ENCODE assay signal across 8 cellular contexts in the genomic region with DNA sequence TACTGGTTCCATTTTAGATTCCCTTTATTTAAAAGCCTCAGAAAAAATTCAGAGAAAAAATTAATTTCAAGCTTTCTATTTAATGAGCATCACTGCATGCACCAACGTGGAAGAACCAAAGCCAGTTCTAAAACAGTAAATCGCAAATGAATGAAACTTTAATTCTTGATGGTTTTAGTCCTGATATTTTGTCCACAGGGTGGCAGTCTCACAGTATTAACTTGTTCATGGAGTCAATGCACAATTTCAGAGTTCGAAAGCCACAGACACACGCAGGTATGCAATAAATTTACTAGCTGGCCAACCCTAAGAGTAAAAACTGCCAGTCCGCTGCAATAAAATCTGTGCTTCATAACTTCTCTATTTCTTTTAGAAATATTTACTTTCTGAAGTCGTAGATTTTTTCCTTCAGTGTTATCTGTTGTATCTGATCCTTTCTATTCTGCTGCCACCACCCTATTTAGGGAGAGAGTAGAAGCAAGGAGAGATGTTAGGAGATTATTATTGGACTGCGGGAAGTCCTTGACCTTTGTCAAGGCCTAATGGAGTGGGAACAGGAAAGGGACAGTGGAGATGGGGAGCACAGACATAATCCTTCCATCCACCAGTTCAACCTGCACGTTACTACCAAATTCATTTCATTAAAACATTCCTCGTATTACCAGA. TPM values are rescaled to one million over a fixed set of nuclear protein-coding genes. Genes with fewer than 3 reads are reported as not detected.
DNase-seq lines count a peak whose midpoint lies in the region; ATAC-seq and TF ChIP-seq lines count a peak whose summit lies in the region.

No MANE protein-coding gene starts in this region.

- intact Hi-C loops in lower lobe of right lung (cut with DNase I): no loop called here
- intact Hi-C loops in tibial artery (cut with DNase I; ENCODE audit: low total_unique reads): loop anchor here (5.0 to 10.0 kb wide), 2 partner anchors 78 to 280 kb away; partner anchors contain the start of genes KBTBD6 and MRPS31

- TF ChIP-seq CTCF in HFFc6 (IDR thresholded peaks at IDR 0.05) (peak; percentile 87), lower lobe of right lung (IDR thresholded peaks at IDR 0.05) (peak; percentile 57), tibial artery (IDR thresholded peaks at IDR 0.05) (peak; percentile 36 to 47)

- H3K36me3 ChIP-seq in SJCRH30 (peaks cover 8% of the 10 kb centered on the region; the same call in 1 of the 2 replicates), lower lobe of right lung (no peaks in the 10 kb centered on the region), tibial artery (no peaks in the 10 kb centered on the region)

- no peaks in the 10 kb centered on the region; the same call in 1 of the 2 replicates for H3K9me3 ChIP-seq in SJCRH30 (replicated peaks)
- no peaks in the 10 kb centered on the region for H3K9me3 ChIP-seq in lower lobe of right lung
- no peaks in the 10 kb centered on the region for H3K9me3 ChIP-seq in tibial artery

- H3K4me1 ChIP-seq in SJCRH30 (no peaks in the 10 kb centered on the region), lower lobe of right lung (peaks cover 96% of the 10 kb centered on the region), tibial artery (peaks cover 0 to 93% (median 40%) of the 10 kb centered on the region in 4 donors)

- H3K27me3 ChIP-seq in SJCRH30: no peaks in the 10 kb centered on the region
- no peaks in the 10 kb centered on the region for H3K27me3 ChIP-seq in lower lobe of right lung (ENCODE audit: low read depth)
- H3K27me3 ChIP-seq in tibial artery: no peaks in the 10 kb centered on the region

- H3K4me3 ChIP-seq in SJCRH30 (no peak overlapping the region), lower lobe of right lung (no peak overlapping the region), tibial artery (no peak overlapping the region)

- peak; percentile 1 for DNase-seq in NCI-H2171 treated with DMSO at 0.1 percent for 48 hours (lab: John Stamatoyannopoulos, UW)
- DNase-seq in NCI-H2171 (lab: John Stamatoyannopoulos, UW): no peak
- peak; percentile 77 for DNase-seq in HFFc6
- DNase-seq in SJCRH30: peak; percentile 24 to 67
- DNase-seq in cerebellar cortex (ENCODE audit: low spot score): peak; percentile 57
- DNase-seq in lower lobe of right lung: no peak
- no peak for DNase-seq in tibial artery

- H3K36me3 Mint-ChIP-seq in HFFc6 (ENCODE audit: low read depth): peaks cover 11% of the 10 kb centered on the region

- H3K9me3 Mint-ChIP-seq in HFFc6: peaks cover 3% of the 10 kb centered on the region; the same call in 1 of the 2 replicates

- peaks cover 80% of the 10 kb centered on the region for H3K4me1 Mint-ChIP-seq in HFFc6 (ENCODE audit: low read depth)

- H3K27me3 Mint-ChIP-seq in HFFc6 (ENCODE audit: insufficient read depth): peaks cover 1% of the 10 kb centered on the region

- ATAC-seq in lower lobe of right lung (peak; percentile 53 to 64), GM21390 (IDR thresholded peaks at IDR 0.05; ENCODE audit: unreplicated experiment) (no peak)

- H3K27ac Mint-ChIP-seq in HFFc6: peak overlapping the region; percentile 85

- peak overlapping the region; percentile 79 for H3K4me3 Mint-ChIP-seq in HFFc6

- H3K27ac ChIP-seq in SJCRH30: no peak overlapping the region
- H3K27ac ChIP-seq in lower lobe of right lung: peak overlapping the region; percentile 56
- H3K27ac ChIP-seq in tibial artery: peak overlapping the region; percentile 59 to 73

RNA-seq across cellular contexts. Expression of gene WBP4, which starts 7.0 kb away (rescaled TPM):
- total RNA-seq in HFFc6 (2021; fragmentation: NEBNext Ultra II Directional; extraction: Animal tissue kit (Norgen Biotek cat#: 25700)): 10 to 100 TPM; 12.0 to 16.2 (median 14.6) TPM
- total RNA-seq in SJCRH30 (2014; rRNA removed; shearing (Covaris generic)): 14.4 and 15.3 TPM in 2 replicates
- total RNA-seq in lower lobe of right lung: 10.8 TPM

RNA-seq across cellular contexts. Expression of gene ELF1, which starts 35.2 kb away (rescaled TPM):
- total RNA-seq in HFFc6 (2021; fragmentation: NEBNext Ultra II Directional; extraction: Animal tissue kit (Norgen Biotek cat#: 25700)): 10 to 100 TPM; 25.5 to 37.7 (median 33.4) TPM
- 30.5 and 32.7 TPM in 2 replicates for total RNA-seq in SJCRH30 (2014; rRNA removed; shearing (Covaris generic))
- total RNA-seq in lower lobe of right lung: 98.1 TPM

Comparison
In these comparisons a context has a peak if more than half of its experiments do, and no peak if none do; other contexts are left out.
1. DNase-seq: peak in NCI-H2171 treated with DMSO at 0.1 percent for 48 hours (single experiment), HFFc6 (single experiment), SJCRH30 (2 of 2) and cerebellar cortex (single experiment); none in NCI-H2171 (single experiment), lower lobe of right lung (single experiment) and tibial artery (0 of 2).
2. Peak in every context shown above with its lines, with median percentiles within 50 percentile points of each other: CTCF ChIP-seq.